Comparison of ENCODE assay signal across 1 cellular context in the genomic region with DNA sequence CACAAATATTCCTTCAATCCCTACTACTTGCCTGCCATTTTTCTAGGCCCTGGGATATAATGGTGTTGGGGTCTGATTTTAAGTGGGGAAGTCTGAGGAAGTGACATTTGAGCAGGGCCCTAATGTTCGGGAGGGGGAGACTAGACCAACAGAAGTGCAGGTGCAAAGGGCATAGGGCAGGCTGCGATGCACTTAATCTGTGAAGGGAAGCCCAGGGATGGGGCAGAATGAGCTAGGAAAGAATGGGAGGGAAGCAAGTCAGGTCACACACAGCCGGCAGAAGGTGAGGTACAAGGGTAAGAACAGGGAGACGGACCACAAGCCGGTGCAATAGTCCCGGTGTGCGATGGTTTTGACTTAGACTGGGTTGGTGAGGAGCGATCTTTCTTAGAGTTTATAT.
TF ChIP-seq lines count a peak whose summit lies in the region.

No MANE protein-coding gene starts in this region.

TF ChIP-seq in HepG2, 621 proteins besides CTCF, POLR2A, EP300 and RAD21 (continued from another document and continues in another):
- TF ChIP-seq, protein P1, sequence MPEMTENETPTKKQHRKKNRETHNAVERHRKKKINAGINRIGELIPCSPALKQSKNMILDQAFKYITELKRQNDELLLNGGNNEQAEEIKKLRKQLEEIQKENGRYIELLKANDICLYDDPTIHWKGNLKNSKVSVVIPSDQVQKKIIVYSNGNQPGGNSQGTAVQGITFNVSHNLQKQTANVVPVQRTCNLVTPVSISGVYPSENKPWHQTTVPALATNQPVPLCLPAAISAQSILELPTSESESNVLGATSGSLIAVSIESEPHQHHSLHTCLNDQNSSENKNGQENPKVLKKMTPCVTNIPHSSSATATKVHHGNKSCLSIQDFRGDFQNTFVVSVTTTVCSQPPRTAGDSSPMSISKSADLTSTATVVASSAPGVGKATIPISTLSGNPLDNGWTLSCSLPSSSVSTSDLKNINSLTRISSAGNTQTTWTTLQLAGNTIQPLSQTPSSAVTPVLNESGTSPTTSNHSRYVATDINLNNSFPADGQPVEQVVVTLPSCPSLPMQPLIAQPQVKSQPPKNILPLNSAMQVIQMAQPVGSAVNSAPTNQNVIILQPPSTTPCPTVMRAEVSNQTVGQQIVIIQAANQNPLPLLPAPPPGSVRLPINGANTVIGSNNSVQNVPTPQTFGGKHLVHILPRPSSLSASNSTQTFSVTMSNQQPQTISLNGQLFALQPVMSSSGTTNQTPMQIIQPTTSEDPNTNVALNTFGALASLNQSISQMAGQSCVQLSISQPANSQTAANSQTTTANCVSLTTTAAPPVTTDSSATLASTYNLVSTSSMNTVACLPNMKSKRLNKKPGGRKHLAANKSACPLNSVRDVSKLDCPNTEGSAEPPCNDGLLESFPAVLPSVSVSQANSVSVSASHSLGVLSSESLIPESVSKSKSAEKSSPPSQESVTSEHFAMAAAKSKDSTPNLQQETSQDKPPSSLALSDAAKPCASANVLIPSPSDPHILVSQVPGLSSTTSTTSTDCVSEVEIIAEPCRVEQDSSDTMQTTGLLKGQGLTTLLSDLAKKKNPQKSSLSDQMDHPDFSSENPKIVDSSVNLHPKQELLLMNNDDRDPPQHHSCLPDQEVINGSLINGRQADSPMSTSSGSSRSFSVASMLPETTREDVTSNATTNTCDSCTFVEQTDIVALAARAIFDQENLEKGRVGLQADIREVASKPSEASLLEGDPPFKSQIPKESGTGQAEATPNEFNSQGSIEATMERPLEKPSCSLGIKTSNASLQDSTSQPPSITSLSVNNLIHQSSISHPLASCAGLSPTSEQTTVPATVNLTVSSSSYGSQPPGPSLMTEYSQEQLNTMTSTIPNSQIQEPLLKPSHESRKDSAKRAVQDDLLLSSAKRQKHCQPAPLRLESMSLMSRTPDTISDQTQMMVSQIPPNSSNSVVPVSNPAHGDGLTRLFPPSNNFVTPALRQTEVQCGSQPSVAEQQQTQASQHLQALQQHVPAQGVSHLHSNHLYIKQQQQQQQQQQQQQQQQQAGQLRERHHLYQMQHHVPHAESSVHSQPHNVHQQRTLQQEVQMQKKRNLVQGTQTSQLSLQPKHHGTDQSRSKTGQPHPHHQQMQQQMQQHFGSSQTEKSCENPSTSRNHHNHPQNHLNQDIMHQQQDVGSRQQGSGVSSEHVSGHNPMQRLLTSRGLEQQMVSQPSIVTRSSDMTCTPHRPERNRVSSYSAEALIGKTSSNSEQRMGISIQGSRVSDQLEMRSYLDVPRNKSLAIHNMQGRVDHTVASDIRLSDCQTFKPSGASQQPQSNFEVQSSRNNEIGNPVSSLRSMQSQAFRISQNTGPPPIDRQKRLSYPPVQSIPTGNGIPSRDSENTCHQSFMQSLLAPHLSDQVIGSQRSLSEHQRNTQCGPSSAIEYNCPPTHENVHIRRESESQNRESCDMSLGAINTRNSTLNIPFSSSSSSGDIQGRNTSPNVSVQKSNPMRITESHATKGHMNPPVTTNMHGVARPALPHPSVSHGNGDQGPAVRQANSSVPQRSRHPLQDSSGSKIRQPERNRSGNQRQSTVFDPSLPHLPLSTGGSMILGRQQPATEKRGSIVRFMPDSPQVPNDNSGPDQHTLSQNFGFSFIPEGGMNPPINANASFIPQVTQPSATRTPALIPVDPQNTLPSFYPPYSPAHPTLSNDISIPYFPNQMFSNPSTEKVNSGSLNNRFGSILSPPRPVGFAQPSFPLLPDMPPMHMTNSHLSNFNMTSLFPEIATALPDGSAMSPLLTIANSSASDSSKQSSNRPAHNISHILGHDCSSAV (CRISPR knock-in tag; IDR thresholded peaks at IDR 0.05; ENCODE audit: borderline replicate concordance) = no peak
- no peak for TF ChIP-seq HCFC1 (IDR thresholded peaks at IDR 0.05; ENCODE audit: low read depth, low read length)
- TF ChIP-seq RFXANK (CRISPR knock-in tag; IDR thresholded peaks at IDR 0.05) = no peak
- TF ChIP-seq ZBTB39 (CRISPR knock-in tag; IDR thresholded peaks at IDR 0.05) = no peak
- TF ChIP-seq MBNL3 (CRISPR knock-in tag; conservative IDR thresholded peaks at IDR 0.05) = no peak
- TF ChIP-seq GMEB2 (CRISPR knock-in tag; IDR thresholded peaks at IDR 0.05; ENCODE audit: low read depth) = no peak
- peak; percentile 76 for TF ChIP-seq HNF4G (IDR thresholded peaks at IDR 0.05; ENCODE audit: borderline replicate concordance, low read depth, low read length)
- no peak for TF ChIP-seq HNF4G (CRISPR knock-in tag; IDR thresholded peaks at IDR 0.05; ENCODE audit: borderline replicate concordance, low read depth)
- no peak for TF ChIP-seq ETV6 (CRISPR knock-in tag; conservative IDR thresholded peaks at IDR 0.05)
- no peak for TF ChIP-seq ARID4A (CRISPR knock-in tag; IDR thresholded peaks at IDR 0.05; ENCODE audit: borderline replicate concordance)
- TF ChIP-seq ZBTB7A (CRISPR knock-in tag; IDR thresholded peaks at IDR 0.05) = no peak
- TF ChIP-seq HNF4A (CRISPR knock-in tag; IDR thresholded peaks at IDR 0.05) = peak; percentile 80
- no peak for TF ChIP-seq ZNF335 (CRISPR knock-in tag; IDR thresholded peaks at IDR 0.05)
- TF ChIP-seq ZSCAN22 (CRISPR knock-in tag; IDR thresholded peaks at IDR 0.05) = no peak
- TF ChIP-seq U2AF2 (IDR thresholded peaks at IDR 0.05; ENCODE audit: low read depth, low read length) = no peak
- TF ChIP-seq THAP11 (CRISPR knock-in tag; IDR thresholded peaks at IDR 0.05) = no peak
- peak; percentile 39; the same call in 1 of the 2 replicates for TF ChIP-seq NR2C2 (CRISPR knock-in tag; IDR thresholded peaks at IDR 0.05; ENCODE audit: borderline replicate concordance)
- no peak for TF ChIP-seq HOXD1 (CRISPR knock-in tag; IDR thresholded peaks at IDR 0.05)
- TF ChIP-seq NKX3-1 (CRISPR knock-in tag; IDR thresholded peaks at IDR 0.05) = no peak
- TF ChIP-seq ZNF337 (CRISPR knock-in tag; IDR thresholded peaks at IDR 0.05; ENCODE audit: borderline replicate concordance, low read depth) = no peak
- TF ChIP-seq SIN3A (IDR thresholded peaks at IDR 0.05; ENCODE audit: borderline replicate concordance, low read depth, low read length) = no peak
- no peak for TF ChIP-seq HMG20A (CRISPR knock-in tag; IDR thresholded peaks at IDR 0.05; ENCODE audit: borderline replicate concordance)
- TF ChIP-seq ZNF318 (CRISPR knock-in tag; IDR thresholded peaks at IDR 0.05) = no peak
- TF ChIP-seq TEF (CRISPR knock-in tag; IDR thresholded peaks at IDR 0.05) = no peak
- TF ChIP-seq NCOA5 (CRISPR knock-in tag; IDR thresholded peaks at IDR 0.05) = no peak
- TF ChIP-seq ZNF761 (CRISPR knock-in tag; conservative IDR thresholded peaks at IDR 0.05) = no peak
- TF ChIP-seq NR3C1 (CRISPR knock-in tag; IDR thresholded peaks at IDR 0.05) = no peak
- no peak for TF ChIP-seq ZNF879 (CRISPR knock-in tag; IDR thresholded peaks at IDR 0.05)
- TF ChIP-seq KLF12 (CRISPR knock-in tag; IDR thresholded peaks at IDR 0.05; ENCODE audit: borderline replicate concordance) = no peak
- TF ChIP-seq CHD2 (IDR thresholded peaks at IDR 0.05; ENCODE audit: low read depth, low read length) = no peak
